ENCODE assay signal across 25 cellular contexts in the genomic region with DNA sequence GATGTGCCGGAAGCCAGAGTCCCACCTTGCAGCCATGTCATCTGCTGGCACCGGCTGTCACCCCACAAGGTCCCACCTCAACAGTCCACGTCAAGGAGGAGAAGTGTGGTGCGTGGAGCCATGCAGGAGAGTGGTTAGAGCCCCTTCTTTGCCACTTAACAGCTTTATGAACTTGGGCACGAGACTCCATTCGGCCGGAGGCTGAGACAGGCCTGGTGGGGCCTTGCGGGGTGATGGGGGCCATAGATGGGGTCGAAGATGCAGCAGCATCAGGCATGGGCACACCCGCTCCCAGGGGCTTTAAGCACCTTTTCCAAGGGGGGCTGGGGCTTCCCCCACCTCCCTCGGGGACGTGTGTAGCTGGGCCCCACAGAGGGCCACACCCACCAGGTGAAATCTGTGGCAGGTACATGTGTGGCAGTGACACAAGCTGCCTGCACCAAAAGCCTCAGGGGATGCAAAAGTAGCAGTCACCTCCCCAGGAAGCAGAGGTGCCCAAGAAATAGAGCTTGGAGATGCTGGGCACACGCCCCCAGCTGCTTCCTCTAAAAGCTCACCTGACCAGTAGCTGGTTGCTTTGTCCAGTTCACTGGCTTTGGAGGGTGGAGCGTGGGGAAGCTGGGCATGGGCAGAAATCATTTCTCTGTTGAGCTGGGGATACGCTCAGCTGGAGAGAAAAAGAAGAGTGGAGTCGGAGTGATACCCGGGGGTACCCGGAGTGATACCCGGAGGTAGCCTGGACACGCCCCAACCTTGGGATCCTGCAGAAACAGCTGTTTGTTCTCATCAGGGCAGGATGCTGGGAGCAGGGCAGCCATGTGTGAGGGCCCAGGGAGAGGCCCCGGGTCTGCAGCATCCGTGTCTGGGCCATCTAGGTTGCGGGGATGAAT.
DNase-seq lines count a peak whose midpoint lies in the region; ATAC-seq and TF ChIP-seq lines count a peak whose summit lies in the region.
"Had no signal": no experiment of that assay in that cellular context is flagged by ENCODE, and none has a peak within 500 bp of the region (broad histone marks: within the 10 kb centered on the region; RNA-seq: fewer than 3 reads in every experiment).

No MANE protein-coding gene starts in this region.

- H3K4me3 Mint-ChIP-seq in glutamatergic neuron (ENCODE audit: unreplicated experiment), result peak overlapping the region; percentile 65
- no peak overlapping the region for H3K4me3 Mint-ChIP-seq in naive thymus-derived CD8-positive, alpha-beta T cell
- H3K4me3 Mint-ChIP-seq: activated naive CD8-positive, alpha-beta T cell treated with anti-CD3 and anti-CD28 coated beads, Interleukin-2, amount 50 U/mL, for 24 hours; nephron had no signal

- H3K27ac Mint-ChIP-seq in glutamatergic neuron (ENCODE audit: unreplicated experiment), result peak overlapping the region; percentile 89
- no peak overlapping the region for H3K27ac Mint-ChIP-seq in naive thymus-derived CD8-positive, alpha-beta T cell
- H3K27ac Mint-ChIP-seq: activated naive CD8-positive, alpha-beta T cell treated with anti-CD3 and anti-CD28 coated beads, Interleukin-2, amount 50 U/mL, for 24 hours; activated T-helper 2 cell treated with anti-CD3 and anti-CD28 coated beads, Interferon-gamma antibody, Interleukin-2, Interleukin-4, amounts not matched to agents 10 μg/mL and 5 μg/mL and 100 μg/mL, durations not matched to agents 14 hours and 24 hours and 36 hours; nephron had no signal

- H3K4me3 ChIP-seq in uterus, result no peak overlapping the region
- H3K4me3 ChIP-seq: BLaER1, gastroesophageal sphincter, thyroid gland had no signal

- no peak for TF ChIP-seq POLR2A in uterus (IDR thresholded peaks at IDR 0.05)

- POLR2A ChIA-PET in naive thymus-derived CD8-positive, alpha-beta T cell (lab: Charles Lee), result no interaction called here

- H3K9me3 ChIP-seq in uterus, result no peaks in the 10 kb centered on the region
- H3K9me3 ChIP-seq: BLaER1, Caco-2, gastroesophageal sphincter, thyroid gland had no signal

- no peaks in the 10 kb centered on the region for H3K36me3 ChIP-seq in uterus

- peaks cover 4% of the 10 kb centered on the region for H3K27me3 Mint-ChIP-seq in glutamatergic neuron (ENCODE audit: unreplicated experiment)
- H3K27me3 Mint-ChIP-seq in naive thymus-derived CD8-positive, alpha-beta T cell, result no peaks in the 10 kb centered on the region
- H3K27me3 Mint-ChIP-seq: activated naive CD8-positive, alpha-beta T cell treated with anti-CD3 and anti-CD28 coated beads, Interleukin-2, amount 50 U/mL, for 24 hours had no signal

- no peaks in the 10 kb centered on the region for H3K27me3 ChIP-seq in uterus
- H3K27me3 ChIP-seq: BLaER1, gastroesophageal sphincter, thyroid gland had no signal

- TF ChIP-seq CTCF in glutamatergic neuron (IDR thresholded peaks at IDR 0.05; ENCODE audit: partially characterized antibody, unreplicated experiment), result no peak
- TF ChIP-seq CTCF in uterus (IDR thresholded peaks at IDR 0.05), result no peak

- H3K4me1 Mint-ChIP-seq in glutamatergic neuron (ENCODE audit: low read depth, unreplicated experiment), result peaks cover 26% of the 10 kb centered on the region
- peaks cover 0 to 2% (median 0%) of the 10 kb centered on the region in 4 donors for H3K4me1 Mint-ChIP-seq in naive thymus-derived CD8-positive, alpha-beta T cell
- H3K4me1 Mint-ChIP-seq: activated naive CD8-positive, alpha-beta T cell treated with anti-CD3 and anti-CD28 coated beads, Interleukin-2, amount 50 U/mL, for 24 hours had no signal

- intact Hi-C loops in left cardiac atrium (cut with DNase I), result no loop called here
- intact Hi-C loops in left ventricle myocardium superior (cut with micrococcal nuclease), result no loop called here
- intact Hi-C loops in sciatic nerve (cut with DNase I), result no loop called here
- intact Hi-C loops in uterus (cut with DNase I; ENCODE audit: low total_unique reads), result no loop called here

- ATAC-seq in left cardiac atrium (no peak), left ventricle myocardium superior (no peak), sciatic nerve (no peak), HG03196 (IDR thresholded peaks at IDR 0.05; ENCODE audit: unreplicated experiment) (no peak)
- no peak for ATAC-seq in naive thymus-derived CD8-positive, alpha-beta T cell
- ATAC-seq: activated naive CD8-positive, alpha-beta T cell treated with anti-CD3 and anti-CD28 coated beads, Interleukin-2, amount 50 U/mL, for 24 hours; gastroesophageal sphincter had no signal

- H3K9me3 Mint-ChIP-seq in glutamatergic neuron (ENCODE audit: unreplicated experiment), result peaks cover 4% of the 10 kb centered on the region
- peaks cover 0 to 22% (median 0%) of the 10 kb centered on the region in 9 donors for H3K9me3 Mint-ChIP-seq in naive thymus-derived CD8-positive, alpha-beta T cell
- H3K9me3 Mint-ChIP-seq: activated naive CD8-positive, alpha-beta T cell treated with anti-CD3 and anti-CD28 coated beads, Interleukin-2, amount 50 U/mL, for 24 hours; activated T-helper 2 cell treated with anti-CD3 and anti-CD28 coated beads, Interferon-gamma antibody, Interleukin-2, Interleukin-4, amounts not matched to agents 10 μg/mL and 5 μg/mL and 100 μg/mL, durations not matched to agents 14 hours and 24 hours and 36 hours; nephron had no signal

- DNase-seq in left cardiac atrium (peak; percentile 3), left ventricle myocardium superior (no peak), glutamatergic neuron (no peak), sciatic nerve (ENCODE audit: low spot score) (peak; percentile 34), uterus (peak; percentile 5 to 7), hypothalamus (lab: John Stamatoyannopoulos, UW) (no peak)
- no peak for DNase-seq in naive thymus-derived CD8-positive, alpha-beta T cell
- DNase-seq: ACHN; activated CD4-positive, alpha-beta T cell treated with anti-CD3 and anti-CD28 coated beads for 4 hours; activated naive CD8-positive, alpha-beta T cell treated with anti-CD3 and anti-CD28 coated beads, Interleukin-2, amount 50 U/mL, for 24 hours; DMS79 treated with DMSO at 0.1 percent for 48 hours; Karpas-422; NCI-H187 treated with DMSO at 0.1 percent for 48 hours; NCI-H226; NCI-H82; SHP77 treated with DMSO at 0.1 percent for 48 hours; stimulated activated CD4-positive, alpha-beta T cell treated with anti-CD3 and anti-CD28 coated beads, Interleukin-1b, Interleukin-23, amount 100 ng/mL, for 48 hours; stimulated activated naive CD4-positive, alpha-beta T cell; thyroid gland had no signal

- H3K36me3 Mint-ChIP-seq in glutamatergic neuron (ENCODE audit: unreplicated experiment), result peaks cover 5% of the 10 kb centered on the region
- peaks cover 10 to 58% (median 52%) of the 10 kb centered on the region in 3 donors for H3K36me3 Mint-ChIP-seq in naive thymus-derived CD8-positive, alpha-beta T cell

- no peaks in the 10 kb centered on the region for H3K4me1 ChIP-seq in uterus
- H3K4me1 ChIP-seq: BLaER1, Caco-2, gastroesophageal sphincter, thyroid gland had no signal

- no peak overlapping the region for H3K27ac ChIP-seq in uterus
- H3K27ac ChIP-seq: BLaER1, gastroesophageal sphincter, thyroid gland had no signal

Comparison
In these comparisons a context has a peak if more than half of its experiments do, and no peak if none do; other contexts are left out.
1. DNase-seq: peak in left cardiac atrium (single experiment), sciatic nerve (single experiment) and uterus (2 of 2); none in left ventricle myocardium superior (single experiment), glutamatergic neuron (single experiment), hypothalamus (0 of 51) and naive thymus-derived CD8-positive, alpha-beta T cell (0 of 10).